8 cellular contexts compared by ENCODE assay signal in the genomic region with DNA sequence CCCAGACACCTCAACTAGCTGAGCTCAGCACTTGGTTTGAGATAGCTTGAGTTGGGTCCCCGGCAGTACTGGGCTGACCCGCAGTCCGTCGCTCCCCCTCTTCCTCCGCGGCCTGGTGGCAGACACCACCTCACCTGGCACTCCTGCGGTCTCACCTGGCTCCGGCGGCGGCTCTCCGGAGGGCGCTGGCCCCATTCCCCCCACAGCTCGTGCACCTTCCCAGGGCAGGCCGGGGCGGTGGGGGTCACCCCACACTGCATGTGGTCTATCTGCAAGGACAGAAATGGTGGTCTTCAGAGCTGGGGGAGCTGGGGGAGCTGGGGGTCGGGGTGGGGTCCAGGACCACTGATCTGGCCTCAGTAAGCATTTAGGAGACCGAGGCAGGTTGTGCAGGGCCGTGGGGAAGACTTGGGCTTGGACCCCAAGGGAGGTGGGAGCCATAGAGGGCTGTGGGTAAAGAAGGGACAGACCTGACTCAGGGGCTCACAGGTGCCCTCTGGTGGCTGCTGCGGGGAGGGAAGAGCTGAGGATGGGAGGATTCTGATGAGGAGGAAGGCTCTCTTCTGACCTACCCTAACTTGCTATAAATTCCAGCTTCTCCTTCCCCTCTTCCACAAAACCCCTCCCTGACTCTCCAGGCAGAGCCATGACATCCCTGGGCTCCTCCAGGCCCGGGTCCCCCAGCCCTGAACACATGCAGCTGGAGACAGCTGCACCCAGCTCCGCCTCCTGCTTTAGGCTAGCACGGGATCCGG. TPM values are rescaled to one million over a fixed set of nuclear protein-coding genes. Genes with fewer than 3 reads are reported as not detected.
DNase-seq lines count a peak whose midpoint lies in the region; ATAC-seq and TF ChIP-seq lines count a peak whose summit lies in the region.

No MANE protein-coding gene starts in this region.

- no peaks in the 10 kb centered on the region for H4K20me1 ChIP-seq in smooth muscle cell (ENCODE audit: low read depth)

- H3K9me3 ChIP-seq in smooth muscle cell (replicated peaks; ENCODE audit: low read depth), result no peaks in the 10 kb centered on the region

- H2AFZ ChIP-seq in smooth muscle cell (ENCODE audit: low read depth), result no peak overlapping the region

- H3K79me2 ChIP-seq in smooth muscle cell (ENCODE audit: low read depth), result no peaks in the 10 kb centered on the region

- TF ChIP-seq CTCF in GM12873 (IDR thresholded peaks at IDR 0.05; ENCODE audit: insufficient read depth, low read depth, low read length, missing control alignments) (peak; percentile 95), smooth muscle cell (IDR thresholded peaks at IDR 0.05; ENCODE audit: borderline replicate concordance, insufficient read depth, poor library complexity, severe bottlenecking) (peak; percentile 73)

- H3K4me1 Mint-ChIP-seq in activated T-helper 17 cell treated with anti-CD3 and anti-CD28 coated beads, Interleukin-2, amount 50 U/mL, for 72 hours, result no peaks in the 10 kb centered on the region

- H3K4me2 ChIP-seq in smooth muscle cell, result no peak overlapping the region

- DNase-seq in A172 (ENCODE audit: low spot score), result peak; percentile 50
- DNase-seq in RKO (ENCODE audit: low spot score), result peak; percentile 54
- peak in 31 of 42 donors; percentile 25 to 78 (median 56) for DNase-seq in head of caudate nucleus
- peak; percentile 2 for DNase-seq in smooth muscle cell (lab: John Stamatoyannopoulos, UW; ENCODE audit: unreplicated experiment)

- H3K27ac Mint-ChIP-seq in activated T-helper 17 cell treated with anti-CD3 and anti-CD28 coated beads, Interleukin-2, amount 50 U/mL, for 72 hours, result no peak overlapping the region

- intact Hi-C loops in head of caudate nucleus (cut with DNase I), result no loop called here

- no peaks in the 10 kb centered on the region for H3K4me1 ChIP-seq in smooth muscle cell (ENCODE audit: low read depth)

- H3K27me3 ChIP-seq in smooth muscle cell (ENCODE audit: low read depth), result no peaks in the 10 kb centered on the region

- H3K36me3 Mint-ChIP-seq in activated T-helper 17 cell treated with anti-CD3 and anti-CD28 coated beads, Interleukin-2, amount 50 U/mL, for 72 hours (ENCODE audit: low read depth), result no peaks in the 10 kb centered on the region

- peak; percentile 77 for ATAC-seq in activated T-helper 17 cell treated with anti-CD3 and anti-CD28 coated beads, Interleukin-2, amount 50 U/mL, for 72 hours (replicated peaks)
- no peak for ATAC-seq in HG03520 (IDR thresholded peaks at IDR 0.05; ENCODE audit: unreplicated experiment)
- ATAC-seq in HG02884 (IDR thresholded peaks at IDR 0.05; ENCODE audit: unreplicated experiment), result no peak

- no peaks in the 10 kb centered on the region for H3K9me3 Mint-ChIP-seq in activated T-helper 17 cell treated with anti-CD3 and anti-CD28 coated beads, Interleukin-2, amount 50 U/mL, for 72 hours

- H3K4me3 ChIP-seq in smooth muscle cell, result no peak overlapping the region

- WGBS in smooth muscle cell (ENCODE audit: low lambda C conversion rate), result 82% methylated on average over 22 of the region's 23 CpGs

- H3K36me3 ChIP-seq in smooth muscle cell (ENCODE audit: low read depth), result no peaks in the 10 kb centered on the region

- no peaks in the 10 kb centered on the region for H3K27me3 Mint-ChIP-seq in activated T-helper 17 cell treated with anti-CD3 and anti-CD28 coated beads, Interleukin-2, amount 50 U/mL, for 72 hours

- no peak overlapping the region for H3K27ac ChIP-seq in smooth muscle cell (ENCODE audit: low read depth)

- no peak overlapping the region for H3K9ac ChIP-seq in smooth muscle cell (ENCODE audit: low read depth)

- H3K4me3 Mint-ChIP-seq in activated T-helper 17 cell treated with anti-CD3 and anti-CD28 coated beads, Interleukin-2, amount 50 U/mL, for 72 hours, result no peak overlapping the region

- no peaks in the 10 kb centered on the region for H3F3A ChIP-seq in smooth muscle cell (ENCODE audit: low read depth)

RNA-seq across cellular contexts. Expression of gene PLIN4, which starts 6.7 kb away (rescaled TPM):
- 0.17 TPM in 2 replicates for total RNA-seq in A172 (2014; rRNA removed; shearing (Covaris generic))
- under 1 TPM in 1 of 2 donors, not detected in 1; 0.05 TPM for total RNA-seq in activated T-helper 17 cell treated with anti-CD3 and anti-CD28 coated beads, Interleukin-2, amount 50 U/mL, for 72 hours
- total RNA-seq in smooth muscle cell, result 0.09 TPM in 1 of 2 replicates, not detected in the other
- 0.23 and 0.93 TPM in 2 replicates for polyA plus RNA-seq in smooth muscle cell

RNA-seq across cellular contexts. Expression of gene PLIN5, which starts 10.0 kb away (rescaled TPM):
- not detected in 2 replicates for total RNA-seq in A172 (2014; rRNA removed; shearing (Covaris generic))
- total RNA-seq in activated T-helper 17 cell treated with anti-CD3 and anti-CD28 coated beads, Interleukin-2, amount 50 U/mL, for 72 hours, result under 1 TPM in 1 of 2 donors, not detected in 1; 0.17 TPM
- not detected in 2 replicates for total RNA-seq in smooth muscle cell
- polyA plus RNA-seq in smooth muscle cell, result 0.27 TPM in 1 of 2 replicates, not detected in the other

RNA-seq across cellular contexts. Expression of gene LRG1, which starts 14.9 kb away (rescaled TPM):
- 0.09 and 0.10 TPM in 2 replicates for total RNA-seq in A172 (2014; rRNA removed; shearing (Covaris generic))
- under 1 TPM; 0.53 to 0.93 TPM for total RNA-seq in activated T-helper 17 cell treated with anti-CD3 and anti-CD28 coated beads, Interleukin-2, amount 50 U/mL, for 72 hours
- total RNA-seq in smooth muscle cell, result not detected in 2 replicates
- not detected in 2 replicates for polyA plus RNA-seq in smooth muscle cell

RNA-seq across cellular contexts. Expression of gene SEMA6B, which starts 34.5 kb away (rescaled TPM):
- 29.2 and 34.1 TPM in 2 replicates for total RNA-seq in A172 (2014; rRNA removed; shearing (Covaris generic))
- under 1 TPM in 1 of 2 donors, not detected in 1; 0.05 TPM for total RNA-seq in activated T-helper 17 cell treated with anti-CD3 and anti-CD28 coated beads, Interleukin-2, amount 50 U/mL, for 72 hours
- 1.9 and 2.2 TPM in 2 replicates for total RNA-seq in smooth muscle cell
- 0.63 and 1.3 TPM in 2 replicates for polyA plus RNA-seq in smooth muscle cell

RNA-seq across cellular contexts. Expression of gene HDGFL2, which starts 52.9 kb away (rescaled TPM):
- 53.9 and 88.2 TPM in 2 replicates for total RNA-seq in A172 (2014; rRNA removed; shearing (Covaris generic))
- 10 to 100 TPM; 30.7 to 39.3 TPM for total RNA-seq in activated T-helper 17 cell treated with anti-CD3 and anti-CD28 coated beads, Interleukin-2, amount 50 U/mL, for 72 hours
- 27.9 and 37.0 TPM in 2 replicates for total RNA-seq in smooth muscle cell
- polyA plus RNA-seq in smooth muscle cell, result 89.1 and 94.1 TPM in 2 replicates

Comparison
In these comparisons a context has a peak if more than half of its experiments do, and no peak if none do; other contexts are left out.
1. DNase-seq: peak in every context shown above with its lines; median percentile 56 in head of caudate nucleus; 54 in RKO; 50 in A172; 2 in smooth muscle cell.